In genomic region chr17:49987681-49988441, GRCh38 we compare ENCODE assay signal across 10 cellular contexts. TPM values are rescaled to one million over a fixed set of nuclear protein-coding genes. Genes with fewer than 3 reads are reported as not detected.
DNase-seq lines count a peak whose midpoint lies in the region; ATAC-seq and TF ChIP-seq lines count a peak whose summit lies in the region.
"Had no signal": no experiment of that assay in that cellular context is flagged by ENCODE, and none has a peak within 500 bp of the region (broad histone marks: within the 10 kb centered on the region; RNA-seq: fewer than 3 reads in every experiment).

No MANE protein-coding gene starts in this region.

- ATAC-seq in Panc1 (peak; percentile 81), HG03280 (IDR thresholded peaks at IDR 0.05; ENCODE audit: unreplicated experiment) (no peak), GM19035 (IDR thresholded peaks at IDR 0.05; ENCODE audit: unreplicated experiment) (no peak)

- no peaks in the 10 kb centered on the region for H3K9me3 ChIP-seq in Panc1 (ENCODE audit: control insufficient read depth, insufficient read depth, low read depth, low read length)

- peaks cover 4% of the 10 kb centered on the region for H3K4me1 Mint-ChIP-seq in CD14-positive monocyte

- H3K27me3 ChIP-seq in Panc1 (ENCODE audit: control insufficient read depth, insufficient read depth, low read length) = no peaks in the 10 kb centered on the region

- peaks cover 68 to 94% (median 83%) of the 10 kb centered on the region in 3 donors for H3K27me3 Mint-ChIP-seq in CD14-positive monocyte (ENCODE audit: low read depth in 3 of 3)

- TF ChIP-seq CTCF in CD14-positive monocyte (IDR thresholded peaks at IDR 0.05) = no peak
- TF ChIP-seq CTCF in Panc1 (IDR thresholded peaks at IDR 0.05) = no peak
- no peak for TF ChIP-seq CTCF in GM10266 (IDR thresholded peaks at IDR 0.05; ENCODE audit: control insufficient read depth, insufficient read depth, low read depth, missing control alignments)

- CTCF ChIA-PET in Panc1 (lab: Charles Lee) = interaction anchor here (0.7 to 1.6 kb wide), 4 partner anchors 9 to 38 kb away, joined by 3 to 6 read pairs (median 4); no protein-coding TSS in a partner anchor

- in situ Hi-C loops in Panc1 (cut with HindIII; ENCODE audit: low pct_unique_long_range_greater_than_20kb, low sequenced_read_pairs) = no loop called here

- peak; percentile 11 for DNase-seq in CD14-positive monocyte (ENCODE audit: low spot score)
- peak; percentile 15 for DNase-seq in HuH-7.5 (ENCODE audit: low spot score)
- no peak for DNase-seq in Panc1 (ENCODE audit: low read depth, low spot score)
- DNase-seq in iPS-NIHi11 (ENCODE audit: low spot score) = peak; percentile 59
- no peak for DNase-seq in GM10266 (ENCODE audit: extremely low spot score)
- no peak for DNase-seq in activated naive CD4-positive, alpha-beta T cell treated with Interleukin-2 at 50 U/mL for 16 hours

- POLR2A ChIA-PET in Panc1 (lab: Charles Lee) = interaction anchor here (0.6 kb wide), 1 partner anchor 101 kb away, joined by 12 read pairs; no protein-coding TSS in a partner anchor

- peaks cover 0 to 2% of the 10 kb centered on the region in 2 donors for H3K36me3 Mint-ChIP-seq in CD14-positive monocyte

- peak overlapping the region; percentile 57 for H3K27ac ChIP-seq in Panc1 (ENCODE audit: low read length)
- H3K27ac ChIP-seq: dorsolateral prefrontal cortex had no signal

- H3K4me1 ChIP-seq in Panc1 (ENCODE audit: control insufficient read depth, insufficient read depth, low read length) = peaks cover 34% of the 10 kb centered on the region

- H3K27ac Mint-ChIP-seq in CD14-positive monocyte = no peak overlapping the region

- peak overlapping the region in 1 of 2 donors; percentile 54 for H3K4me3 Mint-ChIP-seq in CD14-positive monocyte

- H3K9me3 Mint-ChIP-seq in CD14-positive monocyte = peaks cover 0 to 11% (median 0%) of the 10 kb centered on the region in 7 donors

- intact Hi-C loops in CD14-positive monocyte (cut with micrococcal nuclease) = no loop called here
- intact Hi-C loops in Panc1 (cut with micrococcal nuclease; ENCODE audit: unreplicated experiment) = no loop called here

- BruUV-seq in Panc1 (replicated peaks; lab: Mats Ljungman, UMichigan) = no TSS peak

- H3K4me3 ChIP-seq in Panc1 (ENCODE audit: low read depth in 2 of 2, low read length in 2 of 2) = no peak overlapping the region
- H3K4me3 ChIP-seq: dorsolateral prefrontal cortex had no signal

- H3K36me3 ChIP-seq in Panc1 (ENCODE audit: control insufficient read depth, insufficient read depth, low read length) = no peaks in the 10 kb centered on the region

RNA-seq across cellular contexts. Expression of gene DLX3, which starts 7.2 kb away (rescaled TPM):
- not detected for polyA plus RNA-seq in CD14-positive monocyte
- total RNA-seq in Panc1 (2021; ENCODE audit: unreplicated experiment) = 2.9 TPM
- 1.9 TPM for polyA plus RNA-seq in Panc1 (2012; ENCODE audit: insufficient read length)
- total RNA-seq: mononuclear cell had no signal

RNA-seq across cellular contexts. Expression of gene DLX4, which starts 18.9 kb away (rescaled TPM):
- under 1 TPM in 1 of 2 donors, not detected in 1; 0.20 TPM for polyA plus RNA-seq in CD14-positive monocyte
- 11.2 TPM for total RNA-seq in Panc1 (2021; ENCODE audit: unreplicated experiment)
- 10.6 TPM for polyA plus RNA-seq in Panc1 (2012; ENCODE audit: insufficient read length)

Comparison
In these comparisons a context has a peak if more than half of its experiments do, and no peak if none do; other contexts are left out.
1. DNase-seq: peak in CD14-positive monocyte (single experiment), HuH-7.5 (single experiment) and iPS-NIHi11 (single experiment); none in Panc1 (single experiment), GM10266 (single experiment) and activated naive CD4-positive, alpha-beta T cell treated with Interleukin-2 at 50 U/mL for 16 hours (single experiment).